In genomic region chr1:110619412-110620249, GRCh38 we compare ENCODE assay signal across 8 cellular contexts. TPM values are rescaled to one million over a fixed set of nuclear protein-coding genes. Genes with fewer than 3 reads are reported as not detected.
DNase-seq lines count a peak whose midpoint lies in the region; ATAC-seq and TF ChIP-seq lines count a peak whose summit lies in the region.

No MANE protein-coding gene starts in this region.

- intact Hi-C loops in natural killer cell (cut with micrococcal nuclease) = loop anchor here (1.0 kb wide), 2 partner anchors 147 to 164 kb away; no protein-coding TSS in a partner anchor

- no peaks in the 10 kb centered on the region for H3K27me3 Mint-ChIP-seq in activated T-cell treated with anti-CD3 and anti-CD28 coated beads, Interleukin-2, amount 50 U/mL, for 72 hours (ENCODE audit: low read depth)
- peaks cover 28 to 33% of the 10 kb centered on the region in 2 donors for H3K27me3 Mint-ChIP-seq in natural killer cell (ENCODE audit: low read depth in 2 of 2)
- peaks cover 4% of the 10 kb centered on the region for H3K27me3 Mint-ChIP-seq in stimulated activated naive CD8-positive, alpha-beta T cell treated with anti-CD3 and anti-CD28 coated beads, Interleukin-15, Interleukin-2, amounts not matched to agents 100 ng/mL and 50 ng/mL, for 24 hours

- peak overlapping the region; percentile 76 to 90 for H3K4me3 Mint-ChIP-seq in activated T-cell treated with anti-CD3 and anti-CD28 coated beads, Interleukin-2, amount 50 U/mL, for 72 hours
- H3K4me3 Mint-ChIP-seq in natural killer cell = peak overlapping the region; percentile 82
- peak overlapping the region; percentile 74 for H3K4me3 Mint-ChIP-seq in stimulated activated naive CD8-positive, alpha-beta T cell treated with anti-CD3 and anti-CD28 coated beads, Interleukin-15, Interleukin-2, amounts not matched to agents 100 ng/mL and 50 ng/mL, for 24 hours

- ATAC-seq in GM21619 (IDR thresholded peaks at IDR 0.05; ENCODE audit: unreplicated experiment) = peak; percentile 66
- peak; percentile 87 to 91 for ATAC-seq in activated T-cell treated with anti-CD3 and anti-CD28 coated beads, Interleukin-2, amount 50 U/mL, for 72 hours (replicated peaks in 1 of 2)
- ATAC-seq in natural killer cell = peak; percentile 83 to 88 (median 86)

- peaks cover 0 to 3% of the 10 kb centered on the region in 2 donors for H3K9me3 Mint-ChIP-seq in activated T-cell treated with anti-CD3 and anti-CD28 coated beads, Interleukin-2, amount 50 U/mL, for 72 hours
- no peaks in the 10 kb centered on the region for H3K9me3 Mint-ChIP-seq in natural killer cell
- H3K9me3 Mint-ChIP-seq in stimulated activated naive CD8-positive, alpha-beta T cell treated with anti-CD3 and anti-CD28 coated beads, Interleukin-15, Interleukin-2, amounts not matched to agents 100 ng/mL and 50 ng/mL, for 24 hours = no peaks in the 10 kb centered on the region

- H3K27ac Mint-ChIP-seq in activated T-cell treated with anti-CD3 and anti-CD28 coated beads, Interleukin-2, amount 50 U/mL, for 72 hours = peak overlapping the region; percentile 36
- peak overlapping the region; percentile 69 to 83 for H3K27ac Mint-ChIP-seq in natural killer cell
- no peak overlapping the region for H3K27ac Mint-ChIP-seq in stimulated activated naive CD8-positive, alpha-beta T cell treated with anti-CD3 and anti-CD28 coated beads, Interleukin-15, Interleukin-2, amounts not matched to agents 100 ng/mL and 50 ng/mL, for 24 hours

- TF ChIP-seq CTCF in natural killer cell (IDR thresholded peaks at IDR 0.05) = peak; percentile 97

- peaks cover 1 to 3% of the 10 kb centered on the region in 2 donors for H3K36me3 Mint-ChIP-seq in activated T-cell treated with anti-CD3 and anti-CD28 coated beads, Interleukin-2, amount 50 U/mL, for 72 hours (ENCODE audit: insufficient read depth in 2 of 2)
- H3K36me3 Mint-ChIP-seq in natural killer cell = no peaks in the 10 kb centered on the region
- H3K36me3 Mint-ChIP-seq in stimulated activated naive CD8-positive, alpha-beta T cell treated with anti-CD3 and anti-CD28 coated beads, Interleukin-15, Interleukin-2, amounts not matched to agents 100 ng/mL and 50 ng/mL, for 24 hours (ENCODE audit: low read depth) = no peaks in the 10 kb centered on the region

- peak; percentile 64; the same call in 1 of the 2 replicates for TF ChIP-seq RAD21 in Ishikawa (IDR thresholded peaks at IDR 0.05; ENCODE audit: low read depth)

- DNase-seq in DMS79 treated with DMSO at 0.1 percent for 48 hours (lab: John Stamatoyannopoulos, UW) (peak; percentile 65), fibroblast of gingiva (ENCODE audit: low read depth) (peak; percentile 16), natural killer cell (peak; percentile 87)
- DNase-seq in activated T-cell treated with anti-CD3 and anti-CD28 coated beads, Interleukin-2, amount 50 U/mL, for 72 hours = peak; percentile 86 to 94

- TF ChIP-seq EP300 in Ishikawa (IDR thresholded peaks at IDR 0.05; ENCODE audit: borderline replicate concordance) = no peak

- H3K4me1 Mint-ChIP-seq in activated T-cell treated with anti-CD3 and anti-CD28 coated beads, Interleukin-2, amount 50 U/mL, for 72 hours (ENCODE audit: low read depth) = peaks cover 31% of the 10 kb centered on the region
- H3K4me1 Mint-ChIP-seq in natural killer cell = peaks cover 22 to 27% of the 10 kb centered on the region in 2 donors
- H3K4me1 Mint-ChIP-seq in stimulated activated naive CD8-positive, alpha-beta T cell treated with anti-CD3 and anti-CD28 coated beads, Interleukin-15, Interleukin-2, amounts not matched to agents 100 ng/mL and 50 ng/mL, for 24 hours (ENCODE audit: low read depth) = peaks cover 26% of the 10 kb centered on the region

TF ChIP-seq in Ishikawa, 13 proteins besides CTCF, POLR2A, EP300 and RAD21 (continues in another document):
- no peak for TF ChIP-seq TAF1 (IDR thresholded peaks at IDR 0.05; ENCODE audit: low read depth)
- no peak for TF ChIP-seq FOXM1 (IDR thresholded peaks at IDR 0.05; ENCODE audit: borderline replicate concordance, low read depth)
- TF ChIP-seq TEAD4 (IDR thresholded peaks at IDR 0.05) = no peak
- peak; percentile 98 for TF ChIP-seq EGR1 (IDR thresholded peaks at IDR 0.05)
- TF ChIP-seq USF1 (IDR thresholded peaks at IDR 0.05) = no peak
- no peak for TF ChIP-seq REST (IDR thresholded peaks at IDR 0.05; ENCODE audit: low read depth)
- no peak for TF ChIP-seq CEBPB (IDR thresholded peaks at IDR 0.05)
- TF ChIP-seq NFIC (IDR thresholded peaks at IDR 0.05) = no peak
- TF ChIP-seq YY1 (IDR thresholded peaks at IDR 0.05; ENCODE audit: low read depth) = no peak

TF ChIP-seq in PFSK-1, 5 proteins besides CTCF, POLR2A, EP300 and RAD21:
- TF ChIP-seq FOXP2 (optimal IDR thresholded peaks at IDR 0.05; ENCODE audit: borderline replicate concordance, extremely low read depth, extremely low read length, insufficient read depth) (peak; percentile 46), SIN3A (IDR thresholded peaks at IDR 0.05; ENCODE audit: borderline replicate concordance, insufficient read depth, low read length) (no peak), POLR2AphosphoS5 (IDR thresholded peaks at IDR 0.05; ENCODE audit: low read depth, low read length) (no peak), REST (IDR thresholded peaks at IDR 0.05; ENCODE audit: insufficient read depth in 1 of 2, low read depth in 2 of 2, low read length in 2 of 2) (peak; percentile 4 to 39; a peak in 1 of 4 replicates), TAF1 (IDR thresholded peaks at IDR 0.05; ENCODE audit: borderline replicate concordance, insufficient read depth, low read length) (no peak)
TF ChIP-seq in PFSK-1: peak in this region for 2.

RNA-seq across cellular contexts. Expression of gene KCNA2, which starts 13.5 kb away (rescaled TPM):
- not detected for polyA plus RNA-seq in PFSK-1 (2012; ENCODE audit: insufficient read length, low read depth)
- total RNA-seq in activated T-cell treated with anti-CD3 and anti-CD28 coated beads, Interleukin-2, amount 50 U/mL, for 72 hours = 1 to 10 TPM in 1 of 2 donors, under 1 TPM in 1; 0.46 to 2.4 TPM
- total RNA-seq in natural killer cell = 1 to 10 TPM in 1 of 3 donors, under 1 TPM in 2; 0.07 to 2.6 (median 0.26) TPM

RNA-seq across cellular contexts. Expression of gene KCNA3, which starts 55.1 kb away (rescaled TPM):
- polyA plus RNA-seq in PFSK-1 (2012; ENCODE audit: insufficient read length, low read depth) = not detected
- 10 to 100 TPM; 23.5 to 48.3 TPM for total RNA-seq in activated T-cell treated with anti-CD3 and anti-CD28 coated beads, Interleukin-2, amount 50 U/mL, for 72 hours
- 10 to 100 TPM; 19.7 to 36.2 (median 30.3) TPM for total RNA-seq in natural killer cell

Comparison
In these comparisons a context has a peak if more than half of its experiments do, and no peak if none do; other contexts are left out.
1. Peak in every context shown above with its lines: DNase-seq and ATAC-seq.
2. DNase-seq: peak in every context shown above with its lines; median percentile 90 in activated T-cell treated with anti-CD3 and anti-CD28 coated beads, Interleukin-2, amount 50 U/mL, for 72 hours; 87 in natural killer cell; 65 in DMS79 treated with DMSO at 0.1 percent for 48 hours; 16 in fibroblast of gingiva.